8 cellular contexts compared by ENCODE assay signal in the genomic region with DNA sequence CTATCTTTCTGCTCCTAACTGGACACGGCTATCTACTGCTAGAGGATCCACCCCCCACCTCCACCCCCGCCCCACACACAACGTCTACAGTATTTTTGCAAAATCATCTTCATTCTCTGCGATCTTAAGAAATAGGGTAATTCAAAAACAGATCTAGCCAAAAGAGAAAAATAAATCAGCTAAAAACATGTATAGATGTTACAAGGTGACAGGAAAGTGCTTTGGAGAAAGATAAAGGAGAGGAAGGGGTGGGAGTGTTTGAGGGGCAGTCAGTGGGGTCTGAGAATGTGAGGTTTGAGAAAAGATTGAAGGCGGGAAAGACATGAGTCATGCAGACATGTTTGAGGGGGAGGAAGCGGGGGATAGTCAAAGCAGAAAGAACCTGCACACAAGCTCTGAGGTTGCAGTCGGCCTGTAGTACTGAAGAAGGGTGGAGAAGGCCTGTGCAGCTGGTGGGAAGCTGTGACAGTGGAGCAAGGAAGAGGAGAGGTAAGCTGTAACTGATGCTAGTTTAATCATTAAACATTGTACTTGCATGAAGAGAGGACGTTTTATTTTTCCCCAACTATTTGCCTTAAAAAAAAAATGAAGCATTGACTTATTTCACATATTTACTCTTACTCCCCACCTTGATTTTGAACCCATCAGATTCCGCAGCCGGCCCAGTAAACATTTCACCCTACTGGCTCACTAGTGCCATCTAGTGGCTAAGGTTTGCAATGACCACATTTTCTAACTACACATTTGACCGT.
A peak's percentile ranks its signal among the peaks of the same experiment; 100 is the strongest.
DNase-seq lines count a peak whose midpoint lies in the region; ATAC-seq and TF ChIP-seq lines count a peak whose summit lies in the region.

No MANE protein-coding gene starts in this region.

- 54 to 58% (median 57%) methylated on average over 11 of the region's 11 CpGs for whole genome bisulfite sequencing in psoas muscle, 3 donors

- no peaks in the 10 kb centered on the region for H3K9me3 Mint-ChIP-seq in glutamatergic neuron (ENCODE audit: unreplicated experiment)

- H3K27me3 Mint-ChIP-seq in glutamatergic neuron (ENCODE audit: unreplicated experiment), result no peaks in the 10 kb centered on the region

- H3K4me3 ChIP-seq in Peyer's patch, result no peak overlapping the region
- no peak overlapping the region for H3K4me3 ChIP-seq in psoas muscle

- H3K4me1 Mint-ChIP-seq in glutamatergic neuron (ENCODE audit: low read depth, unreplicated experiment), result no peaks in the 10 kb centered on the region

- TF ChIP-seq CTCF in Peyer's patch (IDR thresholded peaks at IDR 0.05) (peak; percentile 18 to 75 (median 62)), glutamatergic neuron (IDR thresholded peaks at IDR 0.05; ENCODE audit: partially characterized antibody, unreplicated experiment) (peak; percentile 92), psoas muscle (IDR thresholded peaks at IDR 0.05) (peak; percentile 80)

- H3K9me3 ChIP-seq in Peyer's patch (no peaks in the 10 kb centered on the region), psoas muscle (no peaks in the 10 kb centered on the region)

- H3K4me3 Mint-ChIP-seq in glutamatergic neuron (ENCODE audit: unreplicated experiment), result no peak overlapping the region

- H3K4me1 ChIP-seq in Peyer's patch (no peaks in the 10 kb centered on the region), psoas muscle (no peaks in the 10 kb centered on the region)

- intact Hi-C loops in psoas muscle (cut with DNase I), result no loop called here

- no peaks in the 10 kb centered on the region for H3K36me3 ChIP-seq in Peyer's patch
- H3K36me3 ChIP-seq in psoas muscle (ENCODE audit: insufficient read depth in 1 of 2, low read depth in 1 of 2), result no peaks in the 10 kb centered on the region

- H3K27me3 ChIP-seq in Peyer's patch (no peaks in the 10 kb centered on the region), psoas muscle (ENCODE audit: insufficient read depth in 3 of 3, low read length in 2 of 3) (no peaks in the 10 kb centered on the region)

- no peak overlapping the region for H3K27ac ChIP-seq in Peyer's patch
- H3K27ac ChIP-seq in psoas muscle, result no peak overlapping the region

- no peak for TF ChIP-seq POLR2A in Peyer's patch (IDR thresholded peaks at IDR 0.05)

- H3K27ac Mint-ChIP-seq in glutamatergic neuron (ENCODE audit: unreplicated experiment), result no peak overlapping the region

- no peaks in the 10 kb centered on the region for H3K36me3 Mint-ChIP-seq in glutamatergic neuron (ENCODE audit: unreplicated experiment)

- ATAC-seq in GM21423 (IDR thresholded peaks at IDR 0.05; ENCODE audit: unreplicated experiment) (peak; percentile 75), psoas muscle (peak in 2 of 4 donors; percentile 64 to 77)

- peak; percentile 64 for DNase-seq in ELR (ENCODE audit: low read depth)
- DNase-seq in HT1080 (ENCODE audit: low read depth), result peak; percentile 42
- peak in 2 of 3 donors; percentile 26 to 69 for DNase-seq in Peyer's patch
- DNase-seq in activated effector memory CD4-positive, alpha-beta T cell treated with Interleukin-2 at 50 U/mL for 16 hours, result peak; percentile 5
- peak; percentile 61 for DNase-seq in glutamatergic neuron
- DNase-seq in psoas muscle, result peak; percentile 18 to 42
- DNase-seq in 8988T, result no peak
